Comparison of ENCODE assay signal across 8 cellular contexts in genomic region chr2:69177063-69177771, GRCh38.
DNase-seq lines count a peak whose midpoint lies in the region; ATAC-seq and TF ChIP-seq lines count a peak whose summit lies in the region.

No MANE protein-coding gene starts in this region.

- peak overlapping the region; percentile 64; the same call in 1 of the 2 replicates for H2AFZ ChIP-seq in KMS-11 (ENCODE audit: low read depth)

- no peaks in the 10 kb centered on the region for H3K27me3 ChIP-seq in KMS-11 (ENCODE audit: insufficient read depth, low read depth)
- no peaks in the 10 kb centered on the region for H3K27me3 ChIP-seq in thoracic aorta (replicated peaks; ENCODE audit: insufficient read depth)
- H3K27me3 ChIP-seq in HAP-1 (ENCODE audit: low read depth): no peaks in the 10 kb centered on the region
- H3K27me3 ChIP-seq in naive thymus-derived CD4-positive, alpha-beta T cell (ENCODE audit: control insufficient read depth in 2 of 2, insufficient read depth in 2 of 2, low read length in 2 of 2): no peaks in the 10 kb centered on the region

- H4K20me1 ChIP-seq in KMS-11 (ENCODE audit: insufficient read depth): no peaks in the 10 kb centered on the region

- H3K4me1 Mint-ChIP-seq in naive thymus-derived CD4-positive, alpha-beta T cell: peaks cover 3 to 7% (median 5%) of the 10 kb centered on the region in 7 donors

- peaks cover 11 to 39% (median 16%) of the 10 kb centered on the region in 5 donors for H3K27me3 Mint-ChIP-seq in naive thymus-derived CD4-positive, alpha-beta T cell

- no peaks in the 10 kb centered on the region for H3K9me3 ChIP-seq in thoracic aorta
- H3K9me3 ChIP-seq in HAP-1: no peaks in the 10 kb centered on the region
- H3K9me3 ChIP-seq in naive thymus-derived CD4-positive, alpha-beta T cell (ENCODE audit: control insufficient read depth in 2 of 3, low read length in 3 of 3): no peaks in the 10 kb centered on the region

- H3K4me3 ChIP-seq in KMS-11 (IDR thresholded peaks at IDR 0.05; ENCODE audit: insufficient read depth, low read depth, low read length) (no peak overlapping the region), thoracic aorta (peak overlapping the region; percentile 41), HAP-1 (no peak overlapping the region)
- no peak overlapping the region for H3K4me3 ChIP-seq in naive thymus-derived CD4-positive, alpha-beta T cell (ENCODE audit: low read length)

- no peak overlapping the region for H3K9ac ChIP-seq in KMS-11

- H3K9me3 Mint-ChIP-seq in naive thymus-derived CD4-positive, alpha-beta T cell: peaks cover 0 to 2% (median 0%) of the 10 kb centered on the region in 11 donors

- TF ChIP-seq CTCF in KMS-11 (conservative IDR thresholded peaks at IDR 0.05; ENCODE audit: low read depth, low read length) (no peak), thoracic aorta (IDR thresholded peaks at IDR 0.05) (no peak)

- intact Hi-C loops in left colon (cut with DNase I, micrococcal nuclease): no loop called here
- intact Hi-C loops in naive thymus-derived CD4-positive, alpha-beta T cell (cut with micrococcal nuclease): no loop called here

- H3K27ac Mint-ChIP-seq in naive thymus-derived CD4-positive, alpha-beta T cell: no peak overlapping the region

- in situ Hi-C loops in HAP-1 (cut with MboI; ENCODE audit: low sequenced_read_pairs): no loop called here

- no peak overlapping the region for H3K4me2 ChIP-seq in KMS-11

- H3K79me2 ChIP-seq in KMS-11 (ENCODE audit: insufficient read depth, low read depth): no peaks in the 10 kb centered on the region

- H3K27ac ChIP-seq in KMS-11 (no peak overlapping the region), caudate nucleus (ENCODE audit: low read depth, low read length) (peak overlapping the region; percentile 70), thoracic aorta (peak overlapping the region; percentile 92 to 97)
- no peak overlapping the region for H3K27ac ChIP-seq in naive thymus-derived CD4-positive, alpha-beta T cell (ENCODE audit: low read depth, low read length)

- H3K36me3 ChIP-seq in KMS-11 (ENCODE audit: insufficient read depth) (no peaks in the 10 kb centered on the region), thoracic aorta (peaks cover 4% of the 10 kb centered on the region), HAP-1 (replicated peaks) (no peaks in the 10 kb centered on the region)
- no peaks in the 10 kb centered on the region for H3K36me3 ChIP-seq in naive thymus-derived CD4-positive, alpha-beta T cell (ENCODE audit: control insufficient read depth in 2 of 3, insufficient read depth in 3 of 3, low read length in 3 of 3)

- DNase-seq in caudate nucleus (lab: John Stamatoyannopoulos, UW): peak in 5 of 61 donors; percentile 7 to 34 (median 11)
- peak; percentile 41 to 53 for DNase-seq in left colon
- peak; percentile 16 for DNase-seq in thoracic aorta (ENCODE audit: low spot score)
- DNase-seq in stimulated activated naive CD8-positive, alpha-beta T cell treated with anti-CD3 and anti-CD28 coated beads, Interleukin-15, Interleukin-2, amounts not matched to agents 100 U/mL and 50 U/mL, for 24 hours: no peak
- no peak for DNase-seq in HAP-1 (ENCODE audit: low spot score in 2 of 2)
- no peak for DNase-seq in naive thymus-derived CD4-positive, alpha-beta T cell
- DNase-seq in NCI-H1694 (lab: John Stamatoyannopoulos, UW): no peak

- POLR2A ChIA-PET in naive thymus-derived CD4-positive, alpha-beta T cell (lab: Charles Lee): no interaction called here

- H3K4me1 ChIP-seq in KMS-11 (ENCODE audit: low read depth, poor library complexity, severe bottlenecking): no peaks in the 10 kb centered on the region
- H3K4me1 ChIP-seq in thoracic aorta (ENCODE audit: control insufficient read depth in 1 of 2, low read depth in 2 of 2): peaks cover 40 to 84% of the 10 kb centered on the region in 2 donors
- H3K4me1 ChIP-seq in HAP-1: peaks cover 7% of the 10 kb centered on the region
- no peaks in the 10 kb centered on the region for H3K4me1 ChIP-seq in naive thymus-derived CD4-positive, alpha-beta T cell (ENCODE audit: control insufficient read depth in 2 of 2, insufficient read depth in 2 of 2, low read length in 2 of 2)

- CTCF ChIA-PET in naive thymus-derived CD4-positive, alpha-beta T cell (lab: Charles Lee): interaction anchor here (0.6 kb wide), 1 partner anchor 14 kb away, joined by 4 read pairs; no protein-coding TSS in a partner anchor

- H3K4me3 Mint-ChIP-seq in naive thymus-derived CD4-positive, alpha-beta T cell: no peak overlapping the region

- peak; percentile 17 for ATAC-seq in left colon
- peak; percentile 40 for ATAC-seq in thoracic aorta (ENCODE audit: insufficient number of reproducible peaks, low FRiP score, low read depth)
- ATAC-seq in stimulated activated naive CD8-positive, alpha-beta T cell treated with anti-CD3 and anti-CD28 coated beads, Interleukin-15, Interleukin-2, amounts not matched to agents 100 U/mL and 50 U/mL, for 24 hours: no peak
- no peak for ATAC-seq in naive thymus-derived CD4-positive, alpha-beta T cell

- no peaks in the 10 kb centered on the region for H3K36me3 Mint-ChIP-seq in naive thymus-derived CD4-positive, alpha-beta T cell

Comparison
In these comparisons a context has a peak if more than half of its experiments do, and no peak if none do; other contexts are left out.
1. H3K27ac ChIP-seq: peak in caudate nucleus (single experiment) and thoracic aorta (2 of 2); none in KMS-11 (single experiment) and naive thymus-derived CD4-positive, alpha-beta T cell (single experiment).
2. DNase-seq: peak in left colon (2 of 2) and thoracic aorta (single experiment); none in stimulated activated naive CD8-positive, alpha-beta T cell treated with anti-CD3 and anti-CD28 coated beads, Interleukin-15, Interleukin-2, amounts not matched to agents 100 U/mL and 50 U/mL, for 24 hours (single experiment), HAP-1 (0 of 2), naive thymus-derived CD4-positive, alpha-beta T cell (0 of 9) and NCI-H1694 (single experiment).
3. ATAC-seq: peak in left colon (single experiment) and thoracic aorta (single experiment); none in stimulated activated naive CD8-positive, alpha-beta T cell treated with anti-CD3 and anti-CD28 coated beads, Interleukin-15, Interleukin-2, amounts not matched to agents 100 U/mL and 50 U/mL, for 24 hours (single experiment) and naive thymus-derived CD4-positive, alpha-beta T cell (single experiment).